In genomic region chr1:18201997-18202719, GRCh38 we compare ENCODE assay signal across 18 cellular contexts.
DNase-seq lines count a peak whose midpoint lies in the region; TF ChIP-seq lines count a peak whose summit lies in the region.
"Had no signal": no experiment of that assay in that cellular context is flagged by ENCODE, and none has a peak within 500 bp of the region (broad histone marks: within the 10 kb centered on the region; RNA-seq: fewer than 3 reads in every experiment).

No MANE protein-coding gene starts in this region.

- peaks cover 57% of the 10 kb centered on the region for H3K27me3 Mint-ChIP-seq in MCF 10A (ENCODE audit: insufficient read depth, unreplicated experiment)

- no peaks in the 10 kb centered on the region for H3K9me3 Mint-ChIP-seq in MCF 10A (ENCODE audit: unreplicated experiment)

- no peaks in the 10 kb centered on the region for H3K36me3 ChIP-seq in breast epithelium
- no peaks in the 10 kb centered on the region for H3K36me3 ChIP-seq in esophagus muscularis mucosa

- no peak for TF ChIP-seq CTCF in breast epithelium (IDR thresholded peaks at IDR 0.05)
- no peak for TF ChIP-seq CTCF in MCF 10A (IDR thresholded peaks at IDR 0.05; ENCODE audit: unreplicated experiment)
- no peak for TF ChIP-seq CTCF in esophagus muscularis mucosa (IDR thresholded peaks at IDR 0.05)

- H3K36me3 Mint-ChIP-seq in MCF 10A (ENCODE audit: insufficient read depth, unreplicated experiment): no peaks in the 10 kb centered on the region
- H3K36me3 Mint-ChIP-seq: CD4-positive, alpha-beta memory T cell had no signal

- peak overlapping the region; percentile 25 to 78 for H3K27ac ChIP-seq in breast epithelium
- peak overlapping the region; percentile 20 for H3K27ac ChIP-seq in cingulate gyrus (ENCODE audit: low read depth, low read length)
- no peak overlapping the region for H3K27ac ChIP-seq in esophagus muscularis mucosa (replicated peaks in 1 of 4)

- no peaks in the 10 kb centered on the region for H3K4me1 Mint-ChIP-seq in MCF 10A (ENCODE audit: insufficient read depth, unreplicated experiment)
- H3K4me1 Mint-ChIP-seq: B cell; CD4-positive, alpha-beta memory T cell had no signal

- H3K4me3 ChIP-seq in breast epithelium: no peak overlapping the region
- no peak overlapping the region for H3K4me3 ChIP-seq in esophagus muscularis mucosa

- no peaks in the 10 kb centered on the region for H3K4me1 ChIP-seq in breast epithelium
- H3K4me1 ChIP-seq in esophagus muscularis mucosa: no peaks in the 10 kb centered on the region

- H3K27ac Mint-ChIP-seq in MCF 10A (ENCODE audit: low read depth, unreplicated experiment): no peak overlapping the region
- H3K27ac Mint-ChIP-seq: B cell, HFFc6, IgD-negative memory B cell had no signal

- H3K9me3 ChIP-seq in breast epithelium: peaks cover 0 to 9% of the 10 kb centered on the region in 2 donors
- peaks cover 0 to 10% (median 6%) of the 10 kb centered on the region in 4 donors for H3K9me3 ChIP-seq in esophagus muscularis mucosa

- TF ChIP-seq EP300 in esophagus muscularis mucosa (IDR thresholded peaks at IDR 0.05): no peak

- TF ChIP-seq POLR2A in breast epithelium (IDR thresholded peaks at IDR 0.05) (no peak), esophagus muscularis mucosa (IDR thresholded peaks at IDR 0.05; ENCODE audit: low read depth) (no peak)

- H3K4me3 Mint-ChIP-seq in MCF 10A (ENCODE audit: unreplicated experiment): no peak overlapping the region
- H3K4me3 Mint-ChIP-seq: B cell; CD4-positive, alpha-beta memory T cell; HFFc6; IgD-negative memory B cell had no signal

- H3K27me3 ChIP-seq in breast epithelium (peaks cover 0 to 27% of the 10 kb centered on the region in 2 donors), esophagus muscularis mucosa (peaks cover 0 to 91% (median 2%) of the 10 kb centered on the region in 4 donors)

- no TSS peak for BruUV-seq in MCF 10A (replicated peaks; lab: Mats Ljungman, UMichigan)

- DNase-seq in breast epithelium (ENCODE audit: low spot score in 2 of 2) (no peak), MCF 10A (ENCODE audit: unreplicated experiment) (no peak), pons (ENCODE audit: low spot score) (peak; percentile 40), OCI-M1 (lab: John Stamatoyannopoulos, UW) (no peak), DMS 273 (lab: John Stamatoyannopoulos, UW; ENCODE audit: unreplicated experiment) (no peak), esophagus muscularis mucosa (ENCODE audit: extremely low spot score) (no peak)
- DNase-seq: 8988T; C1 segment of cervical spinal cord; CD4-positive, alpha-beta memory T cell; DMS153; DMS79 treated with DMSO at 0.1 percent for 48 hours; EL; GDM1; HCEC 1CT; HFFc6 had no signal

- POLR2A ChIA-PET in MCF 10A (lab: Yijun Ruan, JAX): no interaction called here

- WGBS in esophagus muscularis mucosa: 86% methylated on average over 4 of the region's 4 CpGs

- CTCF ChIA-PET in MCF 10A (lab: Yijun Ruan, JAX): no interaction called here

- intact Hi-C loops in breast epithelium (cut with DNase I; ENCODE audit: low total_unique reads): loop anchor here (5.0 kb wide), 1 partner anchor 270 kb away; no protein-coding TSS in a partner anchor
- intact Hi-C loops in MCF 10A (cut with micrococcal nuclease): no loop called here
- intact Hi-C loops in esophagus muscularis mucosa (cut with DNase I): no loop called here

Comparison
In these comparisons a context has a peak if more than half of its experiments do, and no peak if none do; other contexts are left out.
1. H3K27ac ChIP-seq: peak in breast epithelium (2 of 2) and cingulate gyrus (single experiment); none in esophagus muscularis mucosa (0 of 4).